In genomic region chr11:96643173-96643572, GRCh38 we compare ENCODE assay signal across 2 cellular contexts.
TF ChIP-seq lines count a peak whose summit lies in the region.

No MANE protein-coding gene starts in this region.

TF ChIP-seq in HepG2, 621 proteins besides CTCF, POLR2A, EP300 and RAD21 (continued from another document):
- TF ChIP-seq NFYB (CRISPR knock-in tag; IDR thresholded peaks at IDR 0.05) (peak; percentile 48), ZSCAN9 (CRISPR knock-in tag; IDR thresholded peaks at IDR 0.05; ENCODE audit: borderline replicate concordance) (no peak), MAZ (IDR thresholded peaks at IDR 0.05; ENCODE audit: borderline replicate concordance, low read depth, low read length) (no peak), MAZ (CRISPR knock-in tag; IDR thresholded peaks at IDR 0.05; ENCODE audit: low read depth) (no peak), ZFYVE20 (CRISPR knock-in tag; IDR thresholded peaks at IDR 0.05; ENCODE audit: borderline replicate concordance, low read depth) (no peak), ZNF672 (CRISPR knock-in tag; IDR thresholded peaks at IDR 0.05) (no peak), ZNF333 (CRISPR knock-in tag; IDR thresholded peaks at IDR 0.05; ENCODE audit: borderline replicate concordance) (no peak), CEBPB (IDR thresholded peaks at IDR 0.05; ENCODE audit: borderline replicate concordance, low read depth, low read length) (no peak)

TF ChIP-seq in K562, 482 proteins besides CTCF, POLR2A, EP300 and RAD21 (continued from another document):
- TF ChIP-seq GABPB1 (CRISPR knock-in tag; IDR thresholded peaks at IDR 0.05): no peak
- TF ChIP-seq, protein P1, sequence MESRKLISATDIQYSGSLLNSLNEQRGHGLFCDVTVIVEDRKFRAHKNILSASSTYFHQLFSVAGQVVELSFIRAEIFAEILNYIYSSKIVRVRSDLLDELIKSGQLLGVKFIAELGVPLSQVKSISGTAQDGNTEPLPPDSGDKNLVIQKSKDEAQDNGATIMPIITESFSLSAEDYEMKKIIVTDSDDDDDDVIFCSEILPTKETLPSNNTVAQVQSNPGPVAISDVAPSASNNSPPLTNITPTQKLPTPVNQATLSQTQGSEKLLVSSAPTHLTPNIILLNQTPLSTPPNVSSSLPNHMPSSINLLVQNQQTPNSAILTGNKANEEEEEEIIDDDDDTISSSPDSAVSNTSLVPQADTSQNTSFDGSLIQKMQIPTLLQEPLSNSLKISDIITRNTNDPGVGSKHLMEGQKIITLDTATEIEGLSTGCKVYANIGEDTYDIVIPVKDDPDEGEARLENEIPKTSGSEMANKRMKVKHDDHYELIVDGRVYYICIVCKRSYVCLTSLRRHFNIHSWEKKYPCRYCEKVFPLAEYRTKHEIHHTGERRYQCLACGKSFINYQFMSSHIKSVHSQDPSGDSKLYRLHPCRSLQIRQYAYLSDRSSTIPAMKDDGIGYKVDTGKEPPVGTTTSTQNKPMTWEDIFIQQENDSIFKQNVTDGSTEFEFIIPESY (CRISPR knock-in tag; IDR thresholded peaks at IDR 0.05): no peak
- TF ChIP-seq ZNF316 (IDR thresholded peaks at IDR 0.05): peak; percentile 8; the same call in 1 of the 2 replicates
- TF ChIP-seq, protein P2, sequence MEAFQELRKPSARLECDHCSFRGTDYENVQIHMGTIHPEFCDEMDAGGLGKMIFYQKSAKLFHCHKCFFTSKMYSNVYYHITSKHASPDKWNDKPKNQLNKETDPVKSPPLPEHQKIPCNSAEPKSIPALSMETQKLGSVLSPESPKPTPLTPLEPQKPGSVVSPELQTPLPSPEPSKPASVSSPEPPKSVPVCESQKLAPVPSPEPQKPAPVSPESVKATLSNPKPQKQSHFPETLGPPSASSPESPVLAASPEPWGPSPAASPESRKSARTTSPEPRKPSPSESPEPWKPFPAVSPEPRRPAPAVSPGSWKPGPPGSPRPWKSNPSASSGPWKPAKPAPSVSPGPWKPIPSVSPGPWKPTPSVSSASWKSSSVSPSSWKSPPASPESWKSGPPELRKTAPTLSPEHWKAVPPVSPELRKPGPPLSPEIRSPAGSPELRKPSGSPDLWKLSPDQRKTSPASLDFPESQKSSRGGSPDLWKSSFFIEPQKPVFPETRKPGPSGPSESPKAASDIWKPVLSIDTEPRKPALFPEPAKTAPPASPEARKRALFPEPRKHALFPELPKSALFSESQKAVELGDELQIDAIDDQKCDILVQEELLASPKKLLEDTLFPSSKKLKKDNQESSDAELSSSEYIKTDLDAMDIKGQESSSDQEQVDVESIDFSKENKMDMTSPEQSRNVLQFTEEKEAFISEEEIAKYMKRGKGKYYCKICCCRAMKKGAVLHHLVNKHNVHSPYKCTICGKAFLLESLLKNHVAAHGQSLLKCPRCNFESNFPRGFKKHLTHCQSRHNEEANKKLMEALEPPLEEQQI (IDR thresholded peaks at IDR 0.05): 0 out of 2 replicates have a peak, but pooled peaks have one; percentile 44
- TF ChIP-seq ZNF431 (CRISPR knock-in tag; IDR thresholded peaks at IDR 0.05): no peak
- no peak for TF ChIP-seq TCFL5 (CRISPR knock-in tag; conservative IDR thresholded peaks at IDR 0.05)
- no peak for TF ChIP-seq POU5F1 (IDR thresholded peaks at IDR 0.05; ENCODE audit: borderline replicate concordance, low read depth, low read length, partially characterized antibody)
- 0 out of 2 replicates have a peak, but pooled peaks have one; percentile 37 for TF ChIP-seq CC2D1A (IDR thresholded peaks at IDR 0.05)
- no peak for TF ChIP-seq MAZ (CRISPR knock-in tag; conservative IDR thresholded peaks at IDR 0.05 in 1 of 2, IDR thresholded peaks at IDR 0.05 in 1 of 2)
- no peak for TF ChIP-seq FOS (IDR thresholded peaks at IDR 0.05; ENCODE audit: extremely low read depth, insufficient read length)
- TF ChIP-seq TSC22D4 (tag; IDR thresholded peaks at IDR 0.05): no peak
- no peak for TF ChIP-seq ZFP91 (CRISPR knock-in tag; IDR thresholded peaks at IDR 0.05)
- no peak for TF ChIP-seq SIX5 (IDR thresholded peaks at IDR 0.05; ENCODE audit: borderline replicate concordance in 1 of 2, insufficient read depth in 1 of 2, low read depth in 1 of 2, low read length in 2 of 2)
- peak; percentile 84 for TF ChIP-seq NFYB (IDR thresholded peaks at IDR 0.05; ENCODE audit: extremely low read depth, insufficient read length)
- peak; percentile 57 for TF ChIP-seq RBM25 (IDR thresholded peaks at IDR 0.05; ENCODE audit: low read depth, low read length, severe bottlenecking)
- TF ChIP-seq CREBBP (IDR thresholded peaks at IDR 0.05; ENCODE audit: low read depth, low read length): no peak
- peak; percentile 56 for TF ChIP-seq SP1 (CRISPR knock-in tag; IDR thresholded peaks at IDR 0.05)
- TF ChIP-seq SNIP1 (IDR thresholded peaks at IDR 0.05; ENCODE audit: low read depth): no peak
